8 cellular contexts compared by ENCODE assay signal in the genomic region with DNA sequence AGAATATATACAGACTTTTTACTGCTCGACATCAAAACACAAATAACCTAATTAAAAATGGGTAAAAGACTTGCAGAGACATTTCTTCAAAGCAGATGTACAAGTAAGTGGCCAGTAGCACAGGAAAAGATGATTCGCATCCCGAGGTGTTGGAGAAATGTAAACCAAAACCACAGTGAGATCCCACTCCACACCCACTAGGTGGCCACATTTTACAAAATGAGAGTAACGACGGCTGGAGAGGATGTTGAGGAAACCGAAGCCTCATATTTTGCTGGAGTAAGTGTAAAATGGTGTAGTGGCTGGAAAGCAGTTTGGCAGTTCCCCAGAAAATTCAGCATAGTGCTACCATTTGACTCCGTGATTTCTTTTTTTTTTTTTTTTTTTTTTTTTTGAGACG. TPM values are rescaled to one million over a fixed set of nuclear protein-coding genes. Genes with fewer than 3 reads are reported as not detected.
DNase-seq lines count a peak whose midpoint lies in the region; ATAC-seq, FAIRE-seq and TF ChIP-seq lines count a peak whose summit lies in the region.

No MANE protein-coding gene starts in this region.

- ATAC-seq in naive B cell (ENCODE audit: low read depth in 2 of 2) = peak; percentile 41 to 45

- DNase-seq in AG08395 (ENCODE audit: low spot score) (peak; percentile 75), GM12864 (ENCODE audit: low read depth) (no peak), NCI-H2081 (lab: John Stamatoyannopoulos, UW) (peak; percentile 80 to 86), erythroblast (lab: John Stamatoyannopoulos, UW) (peak; percentile 63 to 64), naive B cell (no peak), ecto neural progenitor cell (ENCODE audit: low spot score) (no peak)
- no peak for DNase-seq in activated effector memory CD4-positive, alpha-beta T cell treated with Interleukin-2 at 50 U/mL for 16 hours

- no peak for TF ChIP-seq POLR2A in erythroblast (IDR thresholded peaks at IDR 0.05; ENCODE audit: low read length)

- TF ChIP-seq CTCF in GM12864 (IDR thresholded peaks at IDR 0.05; ENCODE audit: low read depth, low read length, missing control alignments) = peak; percentile 59

- H3K4me3 ChIP-seq in GM12864 (ENCODE audit: low read depth, low read length) = no peak overlapping the region

- no peaks in the 10 kb centered on the region for H3K9me3 Mint-ChIP-seq in naive B cell

- peaks cover 20 to 43% (median 31%) of the 10 kb centered on the region in 3 donors for H3K27me3 Mint-ChIP-seq in naive B cell

- H3K36me3 Mint-ChIP-seq in naive B cell = no peaks in the 10 kb centered on the region

- peaks cover 5 to 10% (median 9%) of the 10 kb centered on the region in 3 donors for H3K4me1 Mint-ChIP-seq in naive B cell

- H3K4me3 Mint-ChIP-seq in naive B cell = no peak overlapping the region

- peak; percentile 31 for FAIRE-seq in TTC549 (lab: Jason Lieb, UNC)

- H3K27ac Mint-ChIP-seq in naive B cell = peak overlapping the region in 2 of 6 donors; percentile 41 to 83

RNA-seq across cellular contexts. Expression of a gene that starts 21.3 kb away (rescaled TPM):
- polyA plus RNA-seq in naive B cell (ENCODE audit: low read depth in 6 of 6) = 1 to 10 TPM in 5 of 6 donors, under 1 TPM in 1; 0.96 to 4.0 (median 2.4) TPM

RNA-seq across cellular contexts. Expression of a gene that starts 24.1 kb away (rescaled TPM):
- not detected for polyA plus RNA-seq in naive B cell (ENCODE audit: low read depth in 6 of 6)

Comparison
In these comparisons a context has a peak if more than half of its experiments do, and no peak if none do; other contexts are left out.
1. DNase-seq: peak in AG08395 (single experiment), NCI-H2081 (2 of 2) and erythroblast (2 of 2); none in GM12864 (single experiment), naive B cell (single experiment), activated effector memory CD4-positive, alpha-beta T cell treated with Interleukin-2 at 50 U/mL for 16 hours (single experiment) and ecto neural progenitor cell (single experiment).